ENCODE assay signal across 15 cellular contexts in the genomic region with DNA sequence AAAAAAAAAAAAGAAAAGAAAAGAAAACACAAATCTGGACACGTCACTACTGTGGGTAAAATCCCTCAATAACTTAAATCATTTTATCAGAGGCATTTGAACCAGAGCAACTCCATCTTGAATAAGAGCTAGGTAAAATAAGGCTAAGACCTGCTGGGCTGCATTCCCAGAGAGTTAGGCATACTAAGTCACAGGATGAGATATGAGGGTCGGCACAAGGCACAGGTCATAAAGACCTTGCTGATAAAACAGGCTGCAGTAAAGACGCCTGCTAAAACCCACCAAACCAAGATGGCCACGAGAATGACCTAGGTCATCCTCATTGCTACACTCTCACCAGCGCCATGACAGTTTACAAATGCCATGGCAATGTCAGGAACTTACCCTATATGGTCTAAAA. TPM values are rescaled to one million over a fixed set of nuclear protein-coding genes. Genes with fewer than 3 reads are reported as not detected.
A peak's percentile ranks its signal among the peaks of the same experiment; 100 is the strongest.
DNase-seq lines count a peak whose midpoint lies in the region; ATAC-seq, FAIRE-seq and TF ChIP-seq lines count a peak whose summit lies in the region.
"Had no signal": no experiment of that assay in that cellular context is flagged by ENCODE, and none has a peak within 500 bp of the region (broad histone marks: within the 10 kb centered on the region; RNA-seq: fewer than 3 reads in every experiment).

No MANE protein-coding gene starts in this region.

- H3K27me3 ChIP-seq in GM12878 (replicated peaks in 1 of 2; ENCODE audit: control insufficient read depth in 2 of 2, insufficient read depth in 2 of 2, low read length in 1 of 2) = no peaks in the 10 kb centered on the region
- H3K27me3 ChIP-seq: BE2C had no signal

- no peak for TF ChIP-seq EP300 in GM12878 (IDR thresholded peaks at IDR 0.05; ENCODE audit: borderline replicate concordance in 1 of 2, control insufficient read depth in 1 of 2, low read depth in 2 of 2, low read length in 2 of 2)

- BruUV-seq in GM12878 (replicated peaks; lab: Mats Ljungman, UMichigan) = no TSS peak

- no peak overlapping the region for H3K27ac ChIP-seq in GM12878 (ENCODE audit: control insufficient read depth, insufficient read depth)
- H3K27ac ChIP-seq: C4-2B had no signal

- CTCF ChIA-PET in GM12878 (lab: Yijun Ruan, JAX) = interaction anchor here (0.7 to 3.4 kb wide), 2 partner anchors 19 to 169 kb away, joined by 4 to 19 read pairs; no protein-coding TSS in a partner anchor
- CTCF ChIA-PET in activated CD8-positive, alpha-beta memory T cell treated with anti-CD3 and anti-CD28 coated beads, Interleukin-2, amount 10 ng/mL, durations not matched to agents 7 days and 5 days (lab: Charles Lee) = interaction anchor here (0.7 kb wide), 1 partner anchor 213 kb away, joined by 3 read pairs; no protein-coding TSS in a partner anchor

- peaks cover 13% of the 10 kb centered on the region for H3K9me3 Mint-ChIP-seq in mesothelial cell of epicardium
- peaks cover 2% of the 10 kb centered on the region for H3K9me3 Mint-ChIP-seq in stimulated activated effector memory CD8-positive, alpha-beta T cell treated with anti-CD3 and anti-CD28 coated beads, Interleukin-12 subunit alpha, Interleukin-12 subunit beta, amount 100 ng/mL, for 72 hours
- peaks cover 10% of the 10 kb centered on the region for H3K9me3 Mint-ChIP-seq in activated CD8-positive, alpha-beta memory T cell treated with anti-CD3 and anti-CD28 coated beads, Interleukin-2, amount 10 ng/mL, durations not matched to agents 7 days and 5 days (ENCODE audit: low read depth)

- peaks cover 15% of the 10 kb centered on the region for H3K4me1 ChIP-seq in GM12878 (ENCODE audit: control insufficient read depth, insufficient read depth, low read length)
- H3K4me1 ChIP-seq: BE2C had no signal

- no peak overlapping the region for H3K4me3 ChIP-seq in GM12878
- H3K4me3 ChIP-seq: HAP-1 had no signal

- POLR2A ChIA-PET in GM12878 (lab: Charles Lee) = interaction anchor here (2.1 to 4.4 kb wide), 3 partner anchors 20 to 28 kb away, joined by 8 to 26 read pairs (median 23); no protein-coding TSS in a partner anchor

- in situ Hi-C loops in GM12878 (cut with MboI) = no loop called here

- peaks cover 0 to 11% of the 10 kb centered on the region in 2 experiments for H3K36me3 ChIP-seq in GM12878 (ENCODE audit: control insufficient read depth in 2 of 2, insufficient read depth in 2 of 2, low read length in 1 of 2)
- H3K36me3 ChIP-seq: BE2C, HAP-1 had no signal

- peak overlapping the region; percentile 74 for H3K27ac Mint-ChIP-seq in T-helper 17 cell
- H3K27ac Mint-ChIP-seq in mesothelial cell of epicardium = peak overlapping the region; percentile 21
- H3K27ac Mint-ChIP-seq in stimulated activated effector memory CD8-positive, alpha-beta T cell treated with anti-CD3 and anti-CD28 coated beads, Interleukin-12 subunit alpha, Interleukin-12 subunit beta, amount 100 ng/mL, for 72 hours = peak overlapping the region; percentile 92
- no peak overlapping the region for H3K27ac Mint-ChIP-seq in activated CD8-positive, alpha-beta memory T cell treated with anti-CD3 and anti-CD28 coated beads, Interleukin-2, amount 10 ng/mL, durations not matched to agents 7 days and 5 days

- H3K27me3 Mint-ChIP-seq in T-helper 17 cell (no peaks in the 10 kb centered on the region), mesothelial cell of epicardium (ENCODE audit: low read depth) (no peaks in the 10 kb centered on the region)
- no peaks in the 10 kb centered on the region for H3K27me3 Mint-ChIP-seq in activated CD8-positive, alpha-beta memory T cell treated with anti-CD3 and anti-CD28 coated beads, Interleukin-2, amount 10 ng/mL, durations not matched to agents 7 days and 5 days
- H3K27me3 Mint-ChIP-seq: CD4-positive, alpha-beta memory T cell had no signal

- no peak overlapping the region for H3K4me3 Mint-ChIP-seq in T-helper 17 cell
- no peak overlapping the region for H3K4me3 Mint-ChIP-seq in mesothelial cell of epicardium
- no peak overlapping the region for H3K4me3 Mint-ChIP-seq in stimulated activated effector memory CD8-positive, alpha-beta T cell treated with anti-CD3 and anti-CD28 coated beads, Interleukin-12 subunit alpha, Interleukin-12 subunit beta, amount 100 ng/mL, for 72 hours
- no peak overlapping the region for H3K4me3 Mint-ChIP-seq in activated CD8-positive, alpha-beta memory T cell treated with anti-CD3 and anti-CD28 coated beads, Interleukin-2, amount 10 ng/mL, durations not matched to agents 7 days and 5 days

- H3K9me3 ChIP-seq in T-helper 17 cell (ENCODE audit: control insufficient read depth, low read length, poor library complexity, severe bottlenecking) = no peaks in the 10 kb centered on the region
- H3K9me3 ChIP-seq in GM12878 (replicated peaks; ENCODE audit: control insufficient read depth, insufficient read depth, low read length) = peaks cover 7% of the 10 kb centered on the region; the same call in 2 of the 3 replicates
- H3K9me3 ChIP-seq: BE2C, HAP-1 had no signal

- RAD21 ChIA-PET in GM12878 (lab: Charles Lee; ENCODE audit: unreplicated experiment) = interaction anchor here (4.2 kb wide), 1 partner anchor 23 kb away, joined by 30 read pairs; no protein-coding TSS in a partner anchor

- H3K36me3 Mint-ChIP-seq in T-helper 17 cell (ENCODE audit: low read depth) = no peaks in the 10 kb centered on the region
- H3K36me3 Mint-ChIP-seq in mesothelial cell of epicardium = peaks cover 29% of the 10 kb centered on the region
- H3K36me3 Mint-ChIP-seq in stimulated activated effector memory CD8-positive, alpha-beta T cell treated with anti-CD3 and anti-CD28 coated beads, Interleukin-12 subunit alpha, Interleukin-12 subunit beta, amount 100 ng/mL, for 72 hours = peaks cover 41% of the 10 kb centered on the region
- H3K36me3 Mint-ChIP-seq in activated CD8-positive, alpha-beta memory T cell treated with anti-CD3 and anti-CD28 coated beads, Interleukin-2, amount 10 ng/mL, durations not matched to agents 7 days and 5 days = peaks cover 38% of the 10 kb centered on the region

- H3K4me1 Mint-ChIP-seq in T-helper 17 cell (peaks cover 8% of the 10 kb centered on the region), mesothelial cell of epicardium (no peaks in the 10 kb centered on the region)
- peaks cover 25% of the 10 kb centered on the region for H3K4me1 Mint-ChIP-seq in stimulated activated effector memory CD8-positive, alpha-beta T cell treated with anti-CD3 and anti-CD28 coated beads, Interleukin-12 subunit alpha, Interleukin-12 subunit beta, amount 100 ng/mL, for 72 hours
- peaks cover 13% of the 10 kb centered on the region for H3K4me1 Mint-ChIP-seq in activated CD8-positive, alpha-beta memory T cell treated with anti-CD3 and anti-CD28 coated beads, Interleukin-2, amount 10 ng/mL, durations not matched to agents 7 days and 5 days

- H4K20me1 ChIP-seq in GM12878 (ENCODE audit: control insufficient read depth, insufficient read depth) = no peaks in the 10 kb centered on the region

- no peak overlapping the region for H3K4me2 ChIP-seq in GM12878 (ENCODE audit: control insufficient read depth, insufficient read depth)

- TF ChIP-seq POLR2A in GM12878 (IDR thresholded peaks at IDR 0.05; ENCODE audit: low read depth, low read length) = no peak

- no peak for TF ChIP-seq RAD21 in GM12878 (IDR thresholded peaks at IDR 0.05; ENCODE audit: insufficient read depth, low read depth, low read length)

- no peak for FAIRE-seq in GM12878 (lab: Jason Lieb, UNC)
- FAIRE-seq: A204.1, GM12891, H1 had no signal

- intact Hi-C loops in GM12878 (cut with micrococcal nuclease; ENCODE audit: unreplicated experiment) = no loop called here

- peaks cover 8% of the 10 kb centered on the region for H3K79me2 ChIP-seq in GM12878 (ENCODE audit: control insufficient read depth, insufficient read depth, low read length)

- WGBS in GM12878 (ENCODE audit: insufficient coverage, insufficient replicate concordance, low lambda C conversion rate, missing lambda C conversion rate) = 98% methylated on average over 5 of the region's 5 CpGs

- H3K9ac ChIP-seq in GM12878 (ENCODE audit: control insufficient read depth, insufficient read depth, low read length) = no peak overlapping the region

- SMC1A ChIA-PET in GM12878 (lab: Charles Lee; ENCODE audit: uncharacterized antibody, unreplicated experiment) = interaction anchor here (0.7 to 3.6 kb wide), 5 partner anchors 8 to 45 kb away, joined by 3 to 12 read pairs (median 4); a partner anchor contains a TSS

- H2AFZ ChIP-seq in GM12878 (ENCODE audit: control insufficient read depth, low read depth, low read length) = no peak overlapping the region

- DNase-seq in T-helper 17 cell (no peak), GM12878 (ENCODE audit: low read depth, low spot score) (no peak), mesothelial cell of epicardium (ENCODE audit: low spot score in 2 of 2, unreplicated experiment in 2 of 2) (no peak), iPS-NIHi11 (ENCODE audit: low spot score) (no peak)
- no peak for DNase-seq in stimulated activated effector memory CD8-positive, alpha-beta T cell treated with anti-CD3 and anti-CD28 coated beads, Interleukin-12 subunit alpha, Interleukin-12 subunit beta, amount 100 ng/mL, for 72 hours (ENCODE audit: low spot score in 2 of 2)
- no peak for DNase-seq in activated CD8-positive, alpha-beta memory T cell treated with anti-CD3 and anti-CD28 coated beads, Interleukin-2, amount 10 ng/mL, durations not matched to agents 7 days and 5 days
- DNase-seq: BE2C; CD4-positive, alpha-beta memory T cell; DMS79 had no signal

- ATAC-seq in T-helper 17 cell (no peak), GM12878 (no peak), HG02884 (IDR thresholded peaks at IDR 0.05; ENCODE audit: unreplicated experiment) (no peak)
- no peak for ATAC-seq in stimulated activated effector memory CD8-positive, alpha-beta T cell treated with anti-CD3 and anti-CD28 coated beads, Interleukin-12 subunit alpha, Interleukin-12 subunit beta, amount 100 ng/mL, for 72 hours
- no peak for ATAC-seq in activated CD8-positive, alpha-beta memory T cell treated with anti-CD3 and anti-CD28 coated beads, Interleukin-2, amount 10 ng/mL, durations not matched to agents 7 days and 5 days

- TF ChIP-seq CTCF in GM12878 (IDR thresholded peaks at IDR 0.05 in 2 of 3, conservative IDR thresholded peaks at IDR 0.05 in 1 of 3; ENCODE audit: control insufficient read depth in 2 of 3, extremely low read depth in 1 of 3, insufficient read depth in 1 of 3, low read depth in 3 of 3, low read length in 3 of 3) = no peak
- no peak for TF ChIP-seq CTCF in mesothelial cell of epicardium (IDR thresholded peaks at IDR 0.05; ENCODE audit: unreplicated experiment)

RNA-seq across cellular contexts. Expression of a gene that starts 43.6 kb away (rescaled TPM):
- total RNA-seq in T-helper 17 cell = 10 to 100 TPM; 25.5 to 26.6 TPM
- total RNA-seq in GM12878 (2013; cell fraction: nucleolus; rRNA removed) = 6.5 and 6.9 TPM in 2 replicates
- total RNA-seq in GM12878 (2014; rRNA removed) = 2.0 and 2.2 TPM in 2 replicates
- 6.3 and 6.6 TPM in 2 replicates for total RNA-seq in GM12878 (2014; rRNA removed; fragmentation: Illumina TruSeq; extraction: Trizol)
- total RNA-seq in GM12878 (2021) = 19.2 and 20.4 TPM in 2 replicates
- 4.0 TPM for polyA plus RNA-seq in GM12878 (2011; ENCODE audit: low read depth)
- 6.7 and 6.8 TPM in 2 replicates for polyA plus RNA-seq in GM12878 (2011; rRNA removed)
- polyA plus RNA-seq in GM12878 (2011; cell fraction: cytosol; rRNA removed) = 5.3 and 5.9 TPM in 2 replicates
- polyA plus RNA-seq in GM12878 (2011; cell fraction: nucleus; rRNA removed) = 5.1 and 14.7 TPM in 2 replicates
- 4.0 and 8.6 TPM in 2 replicates for polyA plus RNA-seq in GM12878 (2012)
- polyA plus RNA-seq in GM12878 (2014; fragmentation: Illumina TruSeq; extraction: Trizol) = 9.4 and 11.8 TPM in 2 replicates
- 1 to 10 TPM; 2.8 to 4.4 TPM for polyA plus RNA-seq in GM12878 (2014; fragmentation: Nextera tagmentation; extraction: Ambion mirVana)
- polyA plus RNA-seq in GM12878 (2014; rRNA removed) = 5.5 and 5.6 TPM in 2 replicates
- polyA plus RNA-seq in GM12878 (2016; fragmentation: Nextera tagmentation; extraction: Ambion mirVana) = 10 to 100 TPM; 13.7 to 14.7 TPM
- 10.7 and 28.2 TPM in 2 replicates for polyA minus RNA-seq in GM12878 (2011; rRNA and poly(A)+ RNA removed)
- 2.7 and 4.2 TPM in 2 replicates for polyA minus RNA-seq in GM12878 (2011; cell fraction: cytosol; rRNA and poly(A)+ RNA removed)
- 2.8 and 5.0 TPM in 2 replicates for polyA minus RNA-seq in GM12878 (2011; cell fraction: nucleus; rRNA and poly(A)+ RNA removed)
- 12.8 to 18.0 TPM (median 14.3 TPM) in 3 replicates for total RNA-seq in mesothelial cell of epicardium
- 10 to 100 TPM; 26.4 to 29.3 TPM for total RNA-seq in activated CD8-positive, alpha-beta memory T cell treated with anti-CD3 and anti-CD28 coated beads, Interleukin-2, amount 10 ng/mL, durations not matched to agents 7 days and 5 days

RNA-seq across cellular contexts. Expression of a gene that starts 43.9 kb away (rescaled TPM):
- total RNA-seq in T-helper 17 cell (10 to 100 TPM; 16.7 to 24.5 TPM), GM12878 (2014; rRNA removed) (38.5 and 46.2 TPM in 2 replicates), GM12878 (2014; rRNA removed; fragmentation: Illumina TruSeq; extraction: Trizol) (28.8 and 28.9 TPM in 2 replicates), GM12878 (2021) (32.0 and 32.6 TPM in 2 replicates), mesothelial cell of epicardium (20.7 to 21.5 TPM (median 20.9 TPM) in 3 replicates)
- 129 and 133 TPM in 2 replicates for total RNA-seq in GM12878 (2013; cell fraction: nucleolus; rRNA removed)
- polyA plus RNA-seq in GM12878 (2011; ENCODE audit: low read depth) = 16.3 TPM
- polyA plus RNA-seq in GM12878 (2011; rRNA removed) (45.0 and 54.4 TPM in 2 replicates), GM12878 (2014; fragmentation: Illumina TruSeq; extraction: Trizol) (25.0 and 27.1 TPM in 2 replicates), GM12878 (2014; fragmentation: Nextera tagmentation; extraction: Ambion mirVana) (10 to 100 TPM; 10.9 to 14.6 TPM), GM12878 (2014; rRNA removed) (27.8 and 29.7 TPM in 2 replicates), GM12878 (2016; fragmentation: Nextera tagmentation; extraction: Ambion mirVana) (10 to 100 TPM; 18.3 to 22.2 TPM)
- polyA plus RNA-seq in GM12878 (2011; cell fraction: cytosol; rRNA removed) = 43.4 and 43.6 TPM in 2 replicates
- polyA plus RNA-seq in GM12878 (2011; cell fraction: nucleus; rRNA removed) = 73.7 and 81.6 TPM in 2 replicates
- polyA plus RNA-seq in GM12878 (2012) = 17.4 and 21.7 TPM in 2 replicates
- 50.5 and 57.4 TPM in 2 replicates for polyA minus RNA-seq in GM12878 (2011; rRNA and poly(A)+ RNA removed)
- 16.6 and 20.0 TPM in 2 replicates for polyA minus RNA-seq in GM12878 (2011; cell fraction: cytosol; rRNA and poly(A)+ RNA removed)
- polyA minus RNA-seq in GM12878 (2011; cell fraction: nucleus; rRNA and poly(A)+ RNA removed) = 32.5 and 63.1 TPM in 2 replicates
- total RNA-seq in activated CD8-positive, alpha-beta memory T cell treated with anti-CD3 and anti-CD28 coated beads, Interleukin-2, amount 10 ng/mL, durations not matched to agents 7 days and 5 days = 10 to 100 TPM; 37.6 to 39.9 TPM
